In the genomic region with DNA sequence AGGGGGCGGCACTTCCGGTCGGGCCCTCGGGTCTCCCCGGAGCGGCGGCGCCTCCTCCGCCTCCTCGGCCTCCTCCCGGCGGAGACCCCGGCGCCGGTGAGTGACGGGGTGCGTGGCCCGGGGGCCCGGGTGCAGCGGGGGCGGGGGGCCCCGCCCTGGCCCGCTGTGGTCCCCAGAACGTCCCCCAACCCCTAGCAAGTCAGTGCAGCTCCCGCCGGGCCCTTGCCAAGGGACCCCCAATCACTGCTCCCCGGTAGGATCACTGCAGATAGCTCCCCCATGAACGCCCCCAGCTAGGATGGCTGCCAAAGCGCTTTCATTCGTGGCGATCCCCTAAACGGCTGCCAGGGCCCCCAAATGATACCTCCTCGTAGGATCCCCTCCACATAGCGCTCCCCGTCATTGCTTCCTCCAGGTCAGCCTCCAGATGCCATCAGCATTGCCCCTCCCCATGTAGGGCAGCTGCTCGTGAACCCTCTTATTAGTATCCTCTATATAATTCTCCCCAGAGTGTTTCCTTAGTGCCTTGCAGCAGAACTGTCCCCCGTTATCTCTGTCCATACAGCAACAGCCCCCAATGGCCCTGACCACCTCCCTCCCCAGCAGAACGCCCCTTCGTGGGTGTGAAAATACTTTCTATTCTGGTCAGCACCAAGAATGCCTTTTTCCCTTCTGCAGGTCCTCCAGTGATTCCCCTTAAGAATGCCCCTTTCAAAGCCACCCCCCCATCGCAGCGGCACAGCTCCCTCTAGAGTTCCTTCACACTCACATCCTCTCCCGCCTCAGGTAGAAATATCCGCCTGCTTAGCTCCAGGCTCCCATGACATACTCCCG, we compare ENCODE assay signal across 8 cellular contexts. TPM values are rescaled to one million over a fixed set of nuclear protein-coding genes. Genes with fewer than 3 reads are reported as not detected.
A peak's percentile ranks its signal among the peaks of the same experiment; 100 is the strongest.
DNase-seq lines count a peak whose midpoint lies in the region; FAIRE-seq and TF ChIP-seq lines count a peak whose summit lies in the region.

A gene (plus strand): TSS at position 11 of the 834 bp plus-strand sequence. CDS start 7,972 bp downstream, outside the sequence.

- H3K23ac ChIP-seq in mesendoderm (ENCODE audit: low read length), result peak within 1 kb of the TSS; percentile 80

- H3K27me3 ChIP-seq in A673 (replicated peaks; ENCODE audit: insufficient read depth, low read depth, low read length, poor library complexity) (no peaks in the 10 kb centered on the region), endocrine pancreas (ENCODE audit: control insufficient read depth, insufficient read depth, low read length) (no peaks in the 10 kb centered on the region), mesendoderm (ENCODE audit: insufficient read depth, low read length, poor library complexity) (no peaks in the 10 kb centered on the region)

- POLR2A ChIA-PET in A673 (lab: Charles Lee; ENCODE audit: low non-redundant PET), result interaction anchor here (0.6 kb wide), 1 partner anchor 33 kb away, joined by 3 read pairs; no protein-coding TSS in a partner anchor

- H3K4me3 ChIP-seq in A673 (ENCODE audit: low read depth, low read length, poor library complexity, severe bottlenecking), result peak within 1 kb of the TSS; percentile 96
- peak within 1 kb of the TSS; percentile 72 for H3K4me3 ChIP-seq in endocrine pancreas (ENCODE audit: control insufficient read depth, insufficient read depth, low read length)
- peak within 1 kb of the TSS; percentile 86 for H3K4me3 ChIP-seq in mesendoderm (ENCODE audit: low read length)

- CTCF ChIA-PET in A673 (lab: Charles Lee), result interaction anchor here (0.6 to 2.5 kb wide), 8 partner anchors 18 to 445 kb away, joined by 3 to 20 read pairs (median 5); a partner anchor contains a TSS

- H3K18ac ChIP-seq in mesendoderm (ENCODE audit: low read length), result peak within 1 kb of the TSS; percentile 93

- H3K79me1 ChIP-seq in mesendoderm (ENCODE audit: low read length), result peaks cover 17% of the 10 kb centered on the region

- H3K9ac ChIP-seq in endocrine pancreas (ENCODE audit: control insufficient read depth, insufficient read depth, low read length), result peak within 1 kb of the TSS; percentile 95
- peak within 1 kb of the TSS; percentile 90 for H3K9ac ChIP-seq in mesendoderm (ENCODE audit: low read length)

- peak within 1 kb of the TSS; percentile 98 for H3K56ac ChIP-seq in mesendoderm (ENCODE audit: low read length)

- H2BK15ac ChIP-seq in mesendoderm (replicated peaks; ENCODE audit: low read depth), result no peak within 1 kb of the TSS

- H3K4me1 ChIP-seq in A673 (ENCODE audit: insufficient read depth, low read length, poor library complexity, severe bottlenecking) (peaks cover 18% of the 10 kb centered on the region), endocrine pancreas (ENCODE audit: control insufficient read depth, insufficient read depth, low read length) (no peaks in the 10 kb centered on the region), mesendoderm (ENCODE audit: control insufficient read depth, low read depth, low read length) (peaks cover 4% of the 10 kb centered on the region)

- peak within 1 kb of the TSS; percentile 96 for H3K4ac ChIP-seq in mesendoderm (ENCODE audit: low read depth, low read length)

- peaks cover 8% of the 10 kb centered on the region for H3K36me3 ChIP-seq in A673 (ENCODE audit: insufficient read depth, low read length, poor library complexity, severe bottlenecking)
- H3K36me3 ChIP-seq in endocrine pancreas (ENCODE audit: control insufficient read depth, insufficient read depth, low read length), result no peaks in the 10 kb centered on the region
- no peaks in the 10 kb centered on the region for H3K36me3 ChIP-seq in mesendoderm (ENCODE audit: control insufficient read depth, insufficient read depth, low read length)

- peak within 1 kb of the TSS; percentile 97 for H2AK5ac ChIP-seq in mesendoderm (ENCODE audit: low read length)

- peak within 1 kb of the TSS; percentile 73 for H2BK120ac ChIP-seq in mesendoderm (ENCODE audit: low read depth, low read length)

- peak; percentile 87 for FAIRE-seq in GM18507 (lab: Jason Lieb, UNC)

- H2BK5ac ChIP-seq in mesendoderm (ENCODE audit: low read length), result peak within 1 kb of the TSS; percentile 92

- peak; percentile 90 for DNase-seq in A673 (ENCODE audit: low spot score)
- peak; percentile 50 for DNase-seq in GM18507 (ENCODE audit: extremely low spot score, insufficient read length, low read depth)
- DNase-seq in HK-2 (ENCODE audit: unreplicated experiment), result peak; percentile 88
- peak; percentile 75 for DNase-seq in NCI-H82 treated with DMSO at 0.1 percent for 48 hours (lab: John Stamatoyannopoulos, UW; ENCODE audit: unreplicated experiment)
- peak; percentile 85 for DNase-seq in activated CD8-positive, alpha-beta memory T cell treated with anti-CD3 and anti-CD28 coated beads for 24 hours
- DNase-seq in mesendoderm, result peak; percentile 97
- DNase-seq in stimulated activated CD8-positive, alpha-beta memory T cell treated with anti-CD3 and anti-CD28 coated beads, Interleukin-12 subunit alpha, Interleukin-12 subunit beta, amount 100 ng/mL, for 4 hours (ENCODE audit: low read depth), result peak; percentile 48

- H3K79me2 ChIP-seq in mesendoderm (ENCODE audit: control insufficient read depth, insufficient read depth, low read length), result peaks cover 2% of the 10 kb centered on the region

- no TSS peak for BruUV-seq in A673 (replicated peaks; lab: Mats Ljungman, UMichigan)

- intact Hi-C loops in A673 (cut with micrococcal nuclease; ENCODE audit: unreplicated experiment), result loop anchor here (1.0 to 5.0 kb wide), 2 partner anchors 89 to 144 kb away; a partner anchor contains a TSS

- H3K9me3 ChIP-seq in A673 (ENCODE audit: low read depth, low read length, poor library complexity, severe bottlenecking), result no peaks in the 10 kb centered on the region
- H3K9me3 ChIP-seq in endocrine pancreas (ENCODE audit: control insufficient read depth, low read length), result no peaks in the 10 kb centered on the region

- H3K27ac ChIP-seq in A673 (ENCODE audit: low read depth, low read length, poor library complexity, severe bottlenecking) (peak within 1 kb of the TSS; percentile 93), mesendoderm (ENCODE audit: low read depth, low read length) (peak within 1 kb of the TSS; percentile 98)

- H3K4me2 ChIP-seq in mesendoderm (ENCODE audit: low read length), result peak within 1 kb of the TSS; percentile 94

- TF ChIP-seq CTCF in A673 (conservative IDR thresholded peaks at IDR 0.05; ENCODE audit: low read depth, low read length), result peak; percentile 86

- WGBS in mesendoderm (ENCODE audit: extremely low coverage, insufficient coverage, low lambda C conversion rate), result no CpG with 5 or more reads among the region's 44 CpGs

- H4K5ac ChIP-seq in mesendoderm (ENCODE audit: low read length), result peak within 1 kb of the TSS; percentile 81

- no peak within 1 kb of the TSS for H4K8ac ChIP-seq in mesendoderm (ENCODE audit: low read depth, low read length)

RNA-seq across cellular contexts. Expression of the gene that starts here (rescaled TPM):
- 16.1 and 17.1 TPM in 2 replicates for total RNA-seq in A673 (2021)
- polyA plus RNA-seq in mesendoderm (2013, experiment 1 of 2), result 4.8 TPM
- 4.8 TPM for polyA plus RNA-seq in mesendoderm (2013, experiment 2 of 2)

Comparison
In these comparisons a context has a peak if more than half of its experiments do, and no peak if none do; other contexts are left out.
1. Peak in every context shown above with its lines: DNase-seq, H3K4me3 ChIP-seq and H3K27ac ChIP-seq.